ENCODE assay signal across 8 cellular contexts in the genomic region with DNA sequence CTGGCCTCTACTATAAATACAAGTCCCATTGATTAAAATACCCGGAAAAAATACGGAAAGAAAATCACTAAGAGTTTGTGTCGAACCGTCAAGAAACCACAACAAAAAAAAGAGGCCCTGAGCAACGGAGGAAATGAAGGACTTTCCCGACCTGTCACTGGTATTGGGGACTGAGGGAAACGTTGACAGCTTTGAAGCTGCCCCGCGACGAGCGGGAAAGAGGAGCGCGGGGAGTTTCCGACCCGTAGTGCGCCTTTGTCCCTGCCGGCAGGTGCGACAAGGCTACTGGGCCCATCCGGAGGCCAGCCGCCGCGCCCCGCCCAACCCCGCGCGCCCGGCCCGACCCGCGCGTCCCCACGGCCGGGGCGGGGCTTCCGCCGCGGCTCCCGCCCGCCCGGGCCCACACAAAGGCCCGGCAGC. TPM values are rescaled to one million over a fixed set of nuclear protein-coding genes. Genes with fewer than 3 reads are reported as not detected.
DNase-seq lines count a peak whose midpoint lies in the region; ATAC-seq lines count a peak whose summit lies in the region.

No MANE protein-coding gene starts in this region.

- H3K4me1 ChIP-seq in BLaER1 treated with 17β-estradiol and CSF1 and Interleukin-3, amounts not matched to agents 10 nM and 100 nM: peaks cover 35 to 82% (median 69%) of the 10 kb centered on the region in 10 experiments

- H3K27me3 ChIP-seq in BLaER1 treated with 17β-estradiol and CSF1 and Interleukin-3, amounts not matched to agents 10 nM and 100 nM: no peaks in the 10 kb centered on the region

- intact Hi-C loops in activated CD4-positive, alpha-beta memory T cell treated with anti-CD3 and anti-CD28 coated beads for 36 hours (cut with micrococcal nuclease): loop anchor here (1.0 to 10.0 kb wide), 4 partner anchors 21 to 360 kb away; partner anchors contain the start of genes NISCH, SFMBT1, SPCS1 and UQCC5

- no peaks in the 10 kb centered on the region for H3K9me3 Mint-ChIP-seq in activated CD4-positive, alpha-beta memory T cell treated with anti-CD3 and anti-CD28 coated beads for 36 hours

- POLR2A ChIA-PET in activated CD4-positive, alpha-beta memory T cell treated with anti-CD3 and anti-CD28 coated beads for 36 hours (lab: Charles Lee): interaction anchor here (0.6 to 3.2 kb wide), 6 partner anchors 11 to 407 kb away, joined by 3 to 25 read pairs (median 4); partner anchors contain the start of genes GLT8D1, SFMBT1, SPCS1 and UQCC5

- H3K4me3 ChIP-seq in BLaER1 treated with 17β-estradiol and CSF1 and Interleukin-3, amounts not matched to agents 10 nM and 100 nM: peak overlapping the region; percentile 66 to 92 (median 84)

- no peaks in the 10 kb centered on the region for H3K27me3 Mint-ChIP-seq in activated CD4-positive, alpha-beta memory T cell treated with anti-CD3 and anti-CD28 coated beads for 36 hours

- H3K4me1 Mint-ChIP-seq in activated CD4-positive, alpha-beta memory T cell treated with anti-CD3 and anti-CD28 coated beads for 36 hours (ENCODE audit: low read depth): peaks cover 73% of the 10 kb centered on the region

- H3K27ac Mint-ChIP-seq in activated CD4-positive, alpha-beta memory T cell treated with anti-CD3 and anti-CD28 coated beads for 36 hours: peak overlapping the region; percentile 96

- peak; percentile 90 for DNase-seq in NCI-H69 (lab: John Stamatoyannopoulos, UW)
- DNase-seq in activated CD4-positive, alpha-beta memory T cell treated with anti-CD3 and anti-CD28 coated beads for 36 hours: peak; percentile 92
- DNase-seq in effector CD4-positive, alpha-beta T cell: peak; percentile 74
- peak; percentile 81 for DNase-seq in medulla oblongata (ENCODE audit: extremely low spot score)
- peak; percentile 48 for DNase-seq in stimulated activated CD8-positive, alpha-beta memory T cell treated with anti-CD3 and anti-CD28 coated beads, Interleukin-12 subunit alpha, Interleukin-12 subunit beta, amount 100 ng/mL, for 1 hour (ENCODE audit: low read depth)

- peak overlapping the region; percentile 85 for H3K4me3 Mint-ChIP-seq in activated CD4-positive, alpha-beta memory T cell treated with anti-CD3 and anti-CD28 coated beads for 36 hours

- peak overlapping the region; percentile 92 to 97 (median 95) for H3K9ac ChIP-seq in BLaER1 treated with 17β-estradiol and CSF1 and Interleukin-3, amounts not matched to agents 10 nM and 100 nM

- H3K36me3 Mint-ChIP-seq in activated CD4-positive, alpha-beta memory T cell treated with anti-CD3 and anti-CD28 coated beads for 36 hours: peaks cover 54% of the 10 kb centered on the region

- H3K36me3 ChIP-seq in BLaER1 treated with 17β-estradiol and CSF1 and Interleukin-3, amounts not matched to agents 10 nM and 100 nM: peaks cover 33 to 79% (median 56%) of the 10 kb centered on the region in 11 experiments

- peak; percentile 77 for ATAC-seq in GM19351 (IDR thresholded peaks at IDR 0.05; ENCODE audit: unreplicated experiment)
- ATAC-seq in HG03442 (IDR thresholded peaks at IDR 0.05; ENCODE audit: unreplicated experiment): peak; percentile 67

- peak overlapping the region; percentile 61 to 96 (median 85); a peak in 21 of 22 replicates for H3K4me2 ChIP-seq in BLaER1 treated with 17β-estradiol and CSF1 and Interleukin-3, amounts not matched to agents 10 nM and 100 nM

- CTCF ChIA-PET in activated CD4-positive, alpha-beta memory T cell treated with anti-CD3 and anti-CD28 coated beads for 36 hours (lab: Charles Lee): interaction anchor here (2.1 kb wide), 1 partner anchor 14 kb away, joined by 11 read pairs; no protein-coding TSS in a partner anchor

- H3K27ac ChIP-seq in BLaER1 treated with 17β-estradiol and CSF1 and Interleukin-3, amounts not matched to agents 10 nM and 100 nM: peak overlapping the region; percentile 93 to 98 (median 95)

- H3K9me3 ChIP-seq in BLaER1 treated with 17β-estradiol and CSF1 and Interleukin-3, amounts not matched to agents 10 nM and 100 nM (replicated peaks in 1 of 11): no peaks in the 10 kb centered on the region

- H4K20me1 ChIP-seq in BLaER1 treated with 17β-estradiol and CSF1 and Interleukin-3, amounts not matched to agents 10 nM and 100 nM: peaks cover 0 to 90% (median 68%) of the 10 kb centered on the region in 11 experiments; a peak in 20 of 22 replicates

RNA-seq across cellular contexts. Expression of gene PBRM1, which starts 0.4 kb away (rescaled TPM):
- total RNA-seq in activated CD4-positive, alpha-beta memory T cell treated with anti-CD3 and anti-CD28 coated beads for 36 hours: 10 to 100 TPM; 52.3 to 59.2 TPM

RNA-seq across cellular contexts. Expression of gene GNL3, which starts 0.5 kb away (rescaled TPM):
- total RNA-seq in activated CD4-positive, alpha-beta memory T cell treated with anti-CD3 and anti-CD28 coated beads for 36 hours: 100 to 1,000 TPM; 167 to 172 TPM

RNA-seq across cellular contexts. Expression of gene GLT8D1, which starts 20.3 kb away (rescaled TPM):
- total RNA-seq in activated CD4-positive, alpha-beta memory T cell treated with anti-CD3 and anti-CD28 coated beads for 36 hours: 10 to 100 TPM; 34.1 to 36.9 TPM

RNA-seq across cellular contexts. Expression of gene SPCS1, which starts 20.6 kb away (rescaled TPM):
- 100 to 1,000 TPM; 132 TPM for total RNA-seq in activated CD4-positive, alpha-beta memory T cell treated with anti-CD3 and anti-CD28 coated beads for 36 hours

Comparison
In these comparisons a context has a peak if more than half of its experiments do, and no peak if none do; other contexts are left out.
1. Peak in every context shown above with its lines: DNase-seq, ATAC-seq, H3K4me3 ChIP-seq and H3K27ac ChIP-seq.